Comparison of ENCODE assay signal across 18 cellular contexts in the genomic region with DNA sequence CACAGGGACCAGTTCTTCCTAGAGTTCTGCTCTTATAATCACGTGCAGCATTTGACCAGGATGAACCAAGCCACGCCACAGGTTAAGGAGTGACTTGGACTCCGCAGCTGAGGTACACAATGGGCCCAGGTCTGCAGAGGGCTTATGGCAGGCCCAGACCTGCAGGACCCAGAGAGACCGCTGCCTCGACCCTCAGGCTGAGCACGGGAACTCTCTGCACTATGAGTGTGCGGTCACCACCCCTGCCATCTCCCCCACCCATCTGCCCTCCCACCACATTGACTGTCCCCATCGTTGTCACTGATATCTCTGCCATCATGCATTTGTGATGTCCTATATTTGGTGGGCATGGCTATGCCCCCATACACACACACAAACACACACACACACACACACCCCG. TPM values are rescaled to one million over a fixed set of nuclear protein-coding genes. Genes with fewer than 3 reads are reported as not detected.
DNase-seq lines count a peak whose midpoint lies in the region; ATAC-seq and TF ChIP-seq lines count a peak whose summit lies in the region.
"Had no signal": no experiment of that assay in that cellular context is flagged by ENCODE, and none has a peak within 500 bp of the region (broad histone marks: within the 10 kb centered on the region; RNA-seq: fewer than 3 reads in every experiment).

No MANE protein-coding gene starts in this region.

- peak; percentile 4 for DNase-seq in activated naive CD4-positive, alpha-beta T cell treated with anti-CD3 and anti-CD28 coated beads, Interleukin-2, amount 50 U/mL, for 16 hours
- no peak for DNase-seq in activated naive CD4-positive, alpha-beta T cell treated with anti-CD3 and anti-CD28 coated beads, Interleukin-2, amount 50 U/mL, for 72 hours (ENCODE audit: low spot score in 2 of 2)
- peak; percentile 67 for DNase-seq in chondrocyte (ENCODE audit: low spot score)
- no peak for DNase-seq in natural killer cell
- DNase-seq in sciatic nerve (ENCODE audit: low spot score), result peak; percentile 33
- DNase-seq in activated T-helper 2 cell treated with anti-CD3 and anti-CD28 coated beads, Interferon-gamma antibody, Interleukin-2, Interleukin-4, amounts not matched to agents 10 μg/mL and 5 μg/mL and 100 μg/mL, durations not matched to agents 14 hours and 24 hours and 36 hours (ENCODE audit: low spot score), result no peak
- DNase-seq in AG20443 (ENCODE audit: low spot score), result no peak
- DNase-seq in activated naive CD8-positive, alpha-beta T cell treated with anti-CD3 and anti-CD28 coated beads for 36 hours, result no peak
- DNase-seq: ACHN, DMS53, GDM1, Kasumi-1, NCI-H1048, NCI-H1417 treated with DMSO at 0.1 percent for 48 hours, NCI-H187, NCI-H446, NCI-H526 treated with DMSO at 0.1 percent for 48 hours had no signal

- H3K4me1 Mint-ChIP-seq in chondrocyte (ENCODE audit: low read depth), result no peaks in the 10 kb centered on the region
- peaks cover 46 to 55% of the 10 kb centered on the region in 2 donors for H3K4me1 Mint-ChIP-seq in natural killer cell
- peaks cover 2% of the 10 kb centered on the region for H3K4me1 Mint-ChIP-seq in activated T-helper 2 cell treated with anti-CD3 and anti-CD28 coated beads, Interferon-gamma antibody, Interleukin-2, Interleukin-4, amounts not matched to agents 10 μg/mL and 5 μg/mL and 100 μg/mL, durations not matched to agents 14 hours and 24 hours and 36 hours (ENCODE audit: low read depth)
- H3K4me1 Mint-ChIP-seq in activated naive CD8-positive, alpha-beta T cell treated with anti-CD3 and anti-CD28 coated beads for 36 hours, result no peaks in the 10 kb centered on the region

- no peak for ATAC-seq in activated naive CD4-positive, alpha-beta T cell treated with anti-CD3 and anti-CD28 coated beads, Interleukin-2, amount 50 U/mL, for 72 hours
- ATAC-seq in natural killer cell, result no peak
- no peak for ATAC-seq in sciatic nerve

- peaks cover 0 to 1% of the 10 kb centered on the region in 2 donors for H3K9me3 Mint-ChIP-seq in activated naive CD4-positive, alpha-beta T cell treated with anti-CD3 and anti-CD28 coated beads, Interleukin-2, amount 50 U/mL, for 72 hours
- H3K9me3 Mint-ChIP-seq in chondrocyte (ENCODE audit: low read depth) (no peaks in the 10 kb centered on the region), natural killer cell (no peaks in the 10 kb centered on the region)
- no peaks in the 10 kb centered on the region for H3K9me3 Mint-ChIP-seq in activated T-helper 2 cell treated with anti-CD3 and anti-CD28 coated beads, Interferon-gamma antibody, Interleukin-2, Interleukin-4, amounts not matched to agents 10 μg/mL and 5 μg/mL and 100 μg/mL, durations not matched to agents 14 hours and 24 hours and 36 hours
- no peaks in the 10 kb centered on the region for H3K9me3 Mint-ChIP-seq in activated naive CD8-positive, alpha-beta T cell treated with anti-CD3 and anti-CD28 coated beads for 36 hours
- H3K9me3 Mint-ChIP-seq: GM23338 had no signal

- H3K36me3 Mint-ChIP-seq in activated naive CD4-positive, alpha-beta T cell treated with anti-CD3 and anti-CD28 coated beads, Interleukin-2, amount 50 U/mL, for 72 hours, result no peaks in the 10 kb centered on the region
- H3K36me3 Mint-ChIP-seq in chondrocyte (ENCODE audit: low read depth) (no peaks in the 10 kb centered on the region), natural killer cell (no peaks in the 10 kb centered on the region)
- no peaks in the 10 kb centered on the region for H3K36me3 Mint-ChIP-seq in activated T-helper 2 cell treated with anti-CD3 and anti-CD28 coated beads, Interferon-gamma antibody, Interleukin-2, Interleukin-4, amounts not matched to agents 10 μg/mL and 5 μg/mL and 100 μg/mL, durations not matched to agents 14 hours and 24 hours and 36 hours (ENCODE audit: low read depth)
- no peaks in the 10 kb centered on the region for H3K36me3 Mint-ChIP-seq in activated naive CD8-positive, alpha-beta T cell treated with anti-CD3 and anti-CD28 coated beads for 36 hours

- intact Hi-C loops in natural killer cell (cut with micrococcal nuclease) (no loop called here), sciatic nerve (cut with DNase I) (no loop called here)
- intact Hi-C loops in activated T-helper 2 cell treated with anti-CD3 and anti-CD28 coated beads, Interferon-gamma antibody, Interleukin-2, Interleukin-4, amounts not matched to agents 10 μg/mL and 5 μg/mL and 100 μg/mL, durations not matched to agents 14 hours and 24 hours and 36 hours (cut with micrococcal nuclease), result no loop called here

- H3K27me3 Mint-ChIP-seq in chondrocyte (ENCODE audit: low read depth) (peaks cover 4% of the 10 kb centered on the region), natural killer cell (ENCODE audit: low read depth in 2 of 2) (peaks cover 0 to 7% of the 10 kb centered on the region in 2 donors)
- peaks cover 5% of the 10 kb centered on the region for H3K27me3 Mint-ChIP-seq in activated T-helper 2 cell treated with anti-CD3 and anti-CD28 coated beads, Interferon-gamma antibody, Interleukin-2, Interleukin-4, amounts not matched to agents 10 μg/mL and 5 μg/mL and 100 μg/mL, durations not matched to agents 14 hours and 24 hours and 36 hours (ENCODE audit: low read depth)
- no peaks in the 10 kb centered on the region for H3K27me3 Mint-ChIP-seq in activated naive CD8-positive, alpha-beta T cell treated with anti-CD3 and anti-CD28 coated beads for 36 hours

- TF ChIP-seq CTCF in chondrocyte (IDR thresholded peaks at IDR 0.05) (no peak), natural killer cell (IDR thresholded peaks at IDR 0.05) (no peak)

- no peak overlapping the region for H3K27ac Mint-ChIP-seq in activated naive CD4-positive, alpha-beta T cell treated with anti-CD3 and anti-CD28 coated beads, Interleukin-2, amount 50 U/mL, for 72 hours
- H3K27ac Mint-ChIP-seq in chondrocyte (ENCODE audit: unreplicated experiment), result no peak overlapping the region
- H3K27ac Mint-ChIP-seq in natural killer cell, result peak overlapping the region; percentile 26 to 63
- H3K27ac Mint-ChIP-seq in activated T-helper 2 cell treated with anti-CD3 and anti-CD28 coated beads, Interferon-gamma antibody, Interleukin-2, Interleukin-4, amounts not matched to agents 10 μg/mL and 5 μg/mL and 100 μg/mL, durations not matched to agents 14 hours and 24 hours and 36 hours, result no peak overlapping the region
- H3K27ac Mint-ChIP-seq in activated naive CD8-positive, alpha-beta T cell treated with anti-CD3 and anti-CD28 coated beads for 36 hours, result no peak overlapping the region
- H3K27ac Mint-ChIP-seq: GM23338 had no signal

- no peak overlapping the region for H3K4me3 Mint-ChIP-seq in chondrocyte (ENCODE audit: unreplicated experiment)
- H3K4me3 Mint-ChIP-seq in natural killer cell, result peak overlapping the region; percentile 87
- no peak overlapping the region for H3K4me3 Mint-ChIP-seq in activated T-helper 2 cell treated with anti-CD3 and anti-CD28 coated beads, Interferon-gamma antibody, Interleukin-2, Interleukin-4, amounts not matched to agents 10 μg/mL and 5 μg/mL and 100 μg/mL, durations not matched to agents 14 hours and 24 hours and 36 hours (ENCODE audit: low read depth)
- H3K4me3 Mint-ChIP-seq in activated naive CD8-positive, alpha-beta T cell treated with anti-CD3 and anti-CD28 coated beads for 36 hours, result no peak overlapping the region
- H3K4me3 Mint-ChIP-seq: GM23338 had no signal

RNA-seq across cellular contexts. Expression of a gene that starts 45.7 kb away (rescaled TPM):
- total RNA-seq in activated naive CD4-positive, alpha-beta T cell treated with anti-CD3 and anti-CD28 coated beads, Interleukin-2, amount 50 U/mL, for 72 hours, result 10 to 100 TPM; 46.0 to 96.5 TPM
- total RNA-seq in chondrocyte, result 18.7 to 44.0 TPM (median 19.3 TPM) in 3 replicates
- 10 to 100 TPM; 31.1 to 45.2 (median 39.8) TPM for total RNA-seq in natural killer cell
- total RNA-seq in sciatic nerve, result 31.7 TPM
- 102 and 110 TPM in 2 replicates for total RNA-seq in activated T-helper 2 cell treated with anti-CD3 and anti-CD28 coated beads, Interferon-gamma antibody, Interleukin-2, Interleukin-4, amounts not matched to agents 10 μg/mL and 5 μg/mL and 100 μg/mL, durations not matched to agents 14 hours and 24 hours and 36 hours
- total RNA-seq in activated naive CD8-positive, alpha-beta T cell treated with anti-CD3 and anti-CD28 coated beads for 36 hours, result 100 to 1,000 TPM; 100 to 105 TPM

Comparison
In these comparisons a context has a peak if more than half of its experiments do, and no peak if none do; other contexts are left out.
1. DNase-seq: peak in activated naive CD4-positive, alpha-beta T cell treated with anti-CD3 and anti-CD28 coated beads, Interleukin-2, amount 50 U/mL, for 16 hours (single experiment), chondrocyte (single experiment) and sciatic nerve (single experiment); none in activated naive CD4-positive, alpha-beta T cell treated with anti-CD3 and anti-CD28 coated beads, Interleukin-2, amount 50 U/mL, for 72 hours (0 of 2), natural killer cell (single experiment), activated T-helper 2 cell treated with anti-CD3 and anti-CD28 coated beads, Interferon-gamma antibody, Interleukin-2, Interleukin-4, amounts not matched to agents 10 μg/mL and 5 μg/mL and 100 μg/mL, durations not matched to agents 14 hours and 24 hours and 36 hours (single experiment), AG20443 (single experiment) and activated naive CD8-positive, alpha-beta T cell treated with anti-CD3 and anti-CD28 coated beads for 36 hours (single experiment).
2. H3K27ac Mint-ChIP-seq: peak in natural killer cell (2 of 2); none in activated naive CD4-positive, alpha-beta T cell treated with anti-CD3 and anti-CD28 coated beads, Interleukin-2, amount 50 U/mL, for 72 hours (0 of 2), chondrocyte (single experiment), activated T-helper 2 cell treated with anti-CD3 and anti-CD28 coated beads, Interferon-gamma antibody, Interleukin-2, Interleukin-4, amounts not matched to agents 10 μg/mL and 5 μg/mL and 100 μg/mL, durations not matched to agents 14 hours and 24 hours and 36 hours (single experiment) and activated naive CD8-positive, alpha-beta T cell treated with anti-CD3 and anti-CD28 coated beads for 36 hours (single experiment).